ENCODE assay signal across 8 cellular contexts in the genomic region with DNA sequence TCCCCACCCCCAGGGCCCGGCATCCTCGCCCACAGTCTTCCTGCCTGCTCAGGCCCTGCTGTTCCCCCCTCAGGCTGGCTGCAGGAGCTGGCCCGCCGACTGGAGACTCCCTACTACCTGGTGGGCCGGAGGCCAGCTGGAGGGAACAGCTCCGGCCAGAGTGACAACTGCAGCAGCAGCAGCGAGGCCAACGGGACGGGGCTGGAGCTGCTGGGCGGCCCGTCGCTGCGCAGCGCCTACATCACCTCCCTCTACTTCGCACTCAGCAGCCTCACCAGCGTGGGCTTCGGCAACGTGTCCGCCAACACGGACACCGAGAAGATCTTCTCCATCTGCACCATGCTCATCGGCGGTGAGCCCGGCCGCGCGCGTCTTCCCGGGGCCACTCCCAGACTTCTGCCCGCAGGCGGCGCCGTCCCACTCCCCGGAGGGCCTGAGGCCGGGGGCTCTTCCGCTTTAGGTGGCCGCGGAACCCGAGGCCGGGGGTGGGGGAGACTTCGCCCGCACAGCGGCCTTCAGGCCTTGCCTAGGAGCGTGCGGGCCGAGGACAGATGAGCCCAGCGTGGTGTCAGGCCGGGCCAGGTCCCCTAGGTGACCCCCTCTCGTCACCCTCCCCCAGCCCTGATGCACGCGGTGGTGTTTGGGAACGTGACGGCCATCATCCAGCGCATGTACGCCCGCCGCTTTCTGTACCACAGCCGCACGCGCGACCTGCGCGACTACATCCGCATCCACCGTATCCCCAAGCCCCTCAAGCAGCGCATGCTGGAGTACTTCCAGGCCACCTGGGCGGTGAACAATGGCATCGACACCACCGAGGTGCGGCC. TPM values are rescaled to one million over a fixed set of nuclear protein-coding genes. Genes with fewer than 3 reads are reported as not detected.
DNase-seq lines count a peak whose midpoint lies in the region; ATAC-seq and TF ChIP-seq lines count a peak whose summit lies in the region.

No MANE protein-coding gene starts in this region.

- H3K79me2 ChIP-seq in osteoblast (ENCODE audit: insufficient read depth, low read length): no peaks in the 10 kb centered on the region

- H3K4me3 ChIP-seq in esophagus squamous epithelium: peak overlapping the region in 3 of 4 donors; percentile 21 to 61 (median 36)
- peak overlapping the region; percentile 55 for H3K4me3 ChIP-seq in osteoblast (ENCODE audit: insufficient read depth, low read length)

- intact Hi-C loops in esophagus squamous epithelium (cut with DNase I): no loop called here

- DNase-seq in D341Med (ENCODE audit: low spot score) (peak; percentile 24), esophagus squamous epithelium (lab: John Stamatoyannopoulos, UW) (no peak), osteoblast (ENCODE audit: insufficient read length, low spot score, missing footprints) (peak; percentile 95), DMS79 treated with DMSO at 0.1 percent for 48 hours (lab: John Stamatoyannopoulos, UW) (no peak), T-helper 9 cell (no peak)

- H3K27me3 ChIP-seq in esophagus squamous epithelium: peaks cover 0 to 72% (median 15%) of the 10 kb centered on the region in 4 donors
- peaks cover 50% of the 10 kb centered on the region for H3K27me3 ChIP-seq in osteoblast (ENCODE audit: insufficient read depth, low read length)

- peak overlapping the region; percentile 66 for H2AFZ ChIP-seq in osteoblast (ENCODE audit: low read length)

- 0 to 5% methylated on average over 8 to 16 of the region's 70 CpGs for WGBS in esophagus squamous epithelium, 2 donors

- H3K9me3 ChIP-seq in esophagus squamous epithelium (no peaks in the 10 kb centered on the region), osteoblast (ENCODE audit: low read depth, low read length) (no peaks in the 10 kb centered on the region)

- H3K27ac ChIP-seq in VCaP (no peak overlapping the region), esophagus squamous epithelium (no peak overlapping the region), osteoblast (ENCODE audit: low read depth, low read length) (no peak overlapping the region)

- no peak for TF ChIP-seq POLR2A in esophagus squamous epithelium (IDR thresholded peaks at IDR 0.05)

- H3K4me2 ChIP-seq in osteoblast (ENCODE audit: insufficient read depth, low read length): peak overlapping the region; percentile 75

- H4K20me1 ChIP-seq in osteoblast (ENCODE audit: insufficient read depth, low read length): no peaks in the 10 kb centered on the region

- no peaks in the 10 kb centered on the region for H3K36me3 ChIP-seq in esophagus squamous epithelium
- H3K36me3 ChIP-seq in osteoblast (ENCODE audit: insufficient read depth, low read length): no peaks in the 10 kb centered on the region

- H3K4me1 ChIP-seq in esophagus squamous epithelium (peaks cover 15 to 28% (median 18%) of the 10 kb centered on the region in 3 donors), osteoblast (ENCODE audit: insufficient read depth, low read length) (peaks cover 5% of the 10 kb centered on the region)

- no peak for ATAC-seq in HG03159 (IDR thresholded peaks at IDR 0.05; ENCODE audit: unreplicated experiment)
- no peak for ATAC-seq in HG02610 (IDR thresholded peaks at IDR 0.05; ENCODE audit: unreplicated experiment)

- TF ChIP-seq CTCF in VCaP (conservative IDR thresholded peaks at IDR 0.05) (peak; percentile 35), esophagus squamous epithelium (IDR thresholded peaks at IDR 0.05) (peak in 2 of 6 experiments; percentile 15 to 34), osteoblast (IDR thresholded peaks at IDR 0.05; ENCODE audit: extremely low read depth, low read depth, low read length) (peak; percentile 13)

RNA-seq across cellular contexts. Expression of gene KCNH3, which starts 10.2 kb away (rescaled TPM):
- total RNA-seq in esophagus squamous epithelium (under 1 TPM in 1 of 4 donors, not detected in 3; 0.38 TPM), osteoblast (not detected in 2 replicates)

RNA-seq across cellular contexts. Expression of gene MCRS1, which starts 18.9 kb away (rescaled TPM):
- total RNA-seq in esophagus squamous epithelium: 10 to 100 TPM; 38.8 to 54.2 (median 45.0) TPM
- total RNA-seq in osteoblast: 51.0 and 56.5 TPM in 2 replicates

RNA-seq across cellular contexts. Expression of gene FAM186B, which starts 56.4 kb away (rescaled TPM):
- total RNA-seq in esophagus squamous epithelium (1 to 10 TPM in 1 of 4 donors, under 1 TPM in 1, not detected in 2; 0.19 to 1.1 TPM), osteoblast (0.59 and 0.72 TPM in 2 replicates)

Comparison
In these comparisons a context has a peak if more than half of its experiments do, and no peak if none do; other contexts are left out.
1. DNase-seq: peak in D341Med (single experiment) and osteoblast (single experiment); none in esophagus squamous epithelium (single experiment), DMS79 treated with DMSO at 0.1 percent for 48 hours (single experiment) and T-helper 9 cell (single experiment).